In the genomic region with DNA sequence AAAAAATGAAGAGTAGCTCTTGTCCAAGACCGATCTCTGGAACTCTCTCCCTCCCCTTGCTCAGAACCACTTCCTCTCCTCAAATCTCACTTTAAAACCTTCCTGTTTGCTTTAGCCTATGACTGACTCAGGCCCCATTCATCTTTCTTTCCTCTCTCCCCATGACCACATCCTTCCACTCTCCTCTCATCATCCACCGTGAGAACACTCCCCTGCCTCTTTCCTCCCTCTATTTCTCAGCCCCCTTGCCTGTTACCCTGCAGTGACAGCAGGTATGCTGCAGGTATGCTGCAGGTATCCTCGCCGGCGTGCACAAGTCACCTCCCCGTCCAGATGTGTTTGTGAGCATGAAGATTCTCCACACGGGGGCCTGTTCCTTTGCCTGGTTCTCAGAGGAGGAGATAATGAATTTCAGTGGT, we compare ENCODE assay signal across 10 cellular contexts.
DNase-seq lines count a peak whose midpoint lies in the region; ATAC-seq and TF ChIP-seq lines count a peak whose summit lies in the region.
"Had no signal": no experiment of that assay in that cellular context is flagged by ENCODE, and none has a peak within 500 bp of the region (broad histone marks: within the 10 kb centered on the region; RNA-seq: fewer than 3 reads in every experiment).

No MANE protein-coding gene starts in this region.

- peak; percentile 53 for ATAC-seq in foreskin keratinocyte

- no peak overlapping the region for H3K4me3 ChIP-seq in AG04450 (ENCODE audit: low read depth, low read length)
- H3K4me3 ChIP-seq: transverse colon had no signal

- H3K4me1 ChIP-seq in foreskin keratinocyte, result peaks cover 27% of the 10 kb centered on the region
- H3K4me1 ChIP-seq: transverse colon had no signal

- POLR2A ChIA-PET in AG04450 (lab: Yijun Ruan, JAX), result no interaction called here

- DNase-seq in AG04450 (ENCODE audit: low read depth, low spot score), result no peak
- DNase-seq in GM20000 (ENCODE audit: low spot score), result peak; percentile 32
- peak; percentile 98 for DNase-seq in RKO (ENCODE audit: low spot score)
- peak; percentile 82 to 86 for DNase-seq in foreskin keratinocyte
- DNase-seq in NCI-H2227 (lab: John Stamatoyannopoulos, UW; ENCODE audit: unreplicated experiment), result no peak
- DNase-seq in OCI-M2 (lab: John Stamatoyannopoulos, UW; ENCODE audit: unreplicated experiment), result no peak
- no peak for DNase-seq in ecto neural progenitor cell (ENCODE audit: low spot score)
- no peak for DNase-seq in iPS-NIHi11 (ENCODE audit: low spot score)
- DNase-seq: NCI-H2081 treated with DMSO at 0.1 percent for 48 hours, transverse colon had no signal

- peak overlapping the region; percentile 69 for H3K27ac ChIP-seq in AG04450 (ENCODE audit: low read depth, low read length)
- peak overlapping the region; percentile 79 for H3K27ac ChIP-seq in foreskin keratinocyte
- H3K27ac ChIP-seq: transverse colon had no signal

- TF ChIP-seq CTCF in AG04450 (IDR thresholded peaks at IDR 0.05; ENCODE audit: low read depth, low read length), result no peak
- TF ChIP-seq CTCF in GM20000 (IDR thresholded peaks at IDR 0.05; ENCODE audit: extremely low read depth, missing control alignments), result no peak
- TF ChIP-seq CTCF in foreskin keratinocyte (conservative IDR thresholded peaks at IDR 0.05), result peak; percentile 36

- no peaks in the 10 kb centered on the region for H3K9me3 ChIP-seq in AG04450 (ENCODE audit: control insufficient read depth, insufficient read depth, low read length)
- H3K9me3 ChIP-seq: transverse colon had no signal

- CTCF ChIA-PET in AG04450 (lab: Charles Lee), result no interaction called here

- H3K27me3 ChIP-seq in AG04450 (ENCODE audit: control insufficient read depth, insufficient read depth, low read length) (no peaks in the 10 kb centered on the region), foreskin keratinocyte (no peaks in the 10 kb centered on the region)
- H3K27me3 ChIP-seq: transverse colon had no signal

Comparison
In these comparisons a context has a peak if more than half of its experiments do, and no peak if none do; other contexts are left out.
1. DNase-seq: peak in GM20000 (single experiment), RKO (single experiment) and foreskin keratinocyte (2 of 2); none in AG04450 (single experiment), NCI-H2227 (single experiment), OCI-M2 (single experiment), ecto neural progenitor cell (single experiment) and iPS-NIHi11 (single experiment).